ENCODE assay signal across 11 cellular contexts in the genomic region with DNA sequence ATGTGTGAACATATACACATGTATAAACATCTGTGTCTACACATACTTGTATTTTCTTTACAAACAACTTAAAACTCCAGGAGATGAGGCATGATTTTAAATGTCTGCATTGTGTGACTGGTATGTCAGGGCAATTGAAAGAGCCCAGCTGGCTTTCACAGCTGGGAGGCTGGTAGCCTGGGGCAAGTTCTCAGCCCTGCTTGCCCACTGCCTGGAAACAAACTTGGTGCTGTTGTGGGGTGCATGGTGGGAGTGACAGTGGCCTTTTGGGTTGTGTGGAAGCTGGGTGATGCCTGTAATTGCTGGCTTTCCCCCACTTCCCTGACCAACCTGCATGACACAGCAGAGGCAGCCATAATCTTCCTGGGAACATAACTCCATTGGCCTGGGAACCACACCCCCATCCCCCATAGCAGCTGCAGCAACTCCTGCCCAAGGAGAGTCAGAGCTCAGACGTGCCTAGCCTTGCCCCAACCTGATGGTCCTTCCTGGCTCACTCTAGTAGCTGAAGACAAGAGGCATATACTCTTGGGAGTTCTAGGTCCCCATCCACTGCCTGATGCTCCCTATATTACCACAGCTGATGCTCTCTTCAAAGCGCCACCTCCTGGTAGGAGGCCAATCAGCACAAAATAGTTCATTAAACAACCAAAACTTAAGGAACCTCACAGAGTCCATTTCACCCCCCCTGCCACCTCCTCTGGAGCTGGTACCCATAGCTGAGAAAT.
DNase-seq lines count a peak whose midpoint lies in the region; ATAC-seq, FAIRE-seq and TF ChIP-seq lines count a peak whose summit lies in the region.
"Had no signal": no experiment of that assay in that cellular context is flagged by ENCODE, and none has a peak within 500 bp of the region (broad histone marks: within the 10 kb centered on the region; RNA-seq: fewer than 3 reads in every experiment).

No MANE protein-coding gene starts in this region.

- H3K36me3 ChIP-seq in bronchial epithelial cell (ENCODE audit: control insufficient read depth, insufficient read depth, low read length): no peaks in the 10 kb centered on the region

- no peaks in the 10 kb centered on the region for H3K27me3 ChIP-seq in bronchial epithelial cell (ENCODE audit: control insufficient read depth, insufficient read depth, low read length)

- peaks cover 19% of the 10 kb centered on the region for H3K36me3 Mint-ChIP-seq in osteocyte (ENCODE audit: unreplicated experiment)

- ATAC-seq in GM19463 (IDR thresholded peaks at IDR 0.05; ENCODE audit: unreplicated experiment): no peak
- ATAC-seq in GM18517 (IDR thresholded peaks at IDR 0.05; ENCODE audit: unreplicated experiment): no peak

- H3K9me3 Mint-ChIP-seq in osteocyte (ENCODE audit: unreplicated experiment): peaks cover 25% of the 10 kb centered on the region

- no peak for FAIRE-seq in bronchial epithelial cell (lab: Jason Lieb, UNC)
- FAIRE-seq: TTC549 had no signal

- H3K27me3 Mint-ChIP-seq in osteocyte (ENCODE audit: unreplicated experiment): no peaks in the 10 kb centered on the region

- peak; percentile 28 for DNase-seq in activated CD4-positive, alpha-beta T cell treated with anti-CD3 and anti-CD28 coated beads for 48 hours
- DNase-seq in activated CD4-positive, alpha-beta T cell treated with anti-CD3 and anti-CD28 coated beads, Interleukin-2, amount 50 U/mL, for 1 hour: no peak
- DNase-seq in LHCN-M2 (ENCODE audit: low read depth): peak; percentile 17
- peak; percentile 98 for DNase-seq in bronchial epithelial cell (ENCODE audit: low read depth)
- DNase-seq in osteocyte (ENCODE audit: extremely low spot score, unreplicated experiment): no peak
- DNase-seq in activated CD8-positive, alpha-beta memory T cell treated with anti-CD3 and anti-CD28 coated beads, Interleukin-2, amount 50 U/mL, for 4 hours: no peak
- DNase-seq: NCI-H1105 treated with DMSO at 0.1 percent for 48 hours, PC-9 had no signal

- H3K4me3 ChIP-seq in bronchial epithelial cell (ENCODE audit: low read depth, low read length): no peak overlapping the region
- H3K4me3 ChIP-seq: PC-9 had no signal

- peaks cover 26% of the 10 kb centered on the region for H3K4me1 Mint-ChIP-seq in osteocyte (ENCODE audit: unreplicated experiment)

- H3K27ac Mint-ChIP-seq in osteocyte (ENCODE audit: unreplicated experiment): peak overlapping the region; percentile 29

- no peak overlapping the region for H3K4me3 Mint-ChIP-seq in osteocyte (ENCODE audit: unreplicated experiment)

- TF ChIP-seq CTCF in bronchial epithelial cell (IDR thresholded peaks at IDR 0.05; ENCODE audit: insufficient read depth, low read length, severe bottlenecking) (peak; percentile 35), osteocyte (IDR thresholded peaks at IDR 0.05) (no peak)

Comparison
In these comparisons a context has a peak if more than half of its experiments do, and no peak if none do; other contexts are left out.
1. DNase-seq: peak in activated CD4-positive, alpha-beta T cell treated with anti-CD3 and anti-CD28 coated beads for 48 hours (single experiment), LHCN-M2 (single experiment) and bronchial epithelial cell (single experiment); none in activated CD4-positive, alpha-beta T cell treated with anti-CD3 and anti-CD28 coated beads, Interleukin-2, amount 50 U/mL, for 1 hour (single experiment), osteocyte (single experiment) and activated CD8-positive, alpha-beta memory T cell treated with anti-CD3 and anti-CD28 coated beads, Interleukin-2, amount 50 U/mL, for 4 hours (single experiment).